10 cellular contexts compared by ENCODE assay signal in genomic region chr3:113552851-113553250, GRCh38. TPM values are rescaled to one million over a fixed set of nuclear protein-coding genes. Genes with fewer than 3 reads are reported as not detected.
DNase-seq lines count a peak whose midpoint lies in the region; ATAC-seq and TF ChIP-seq lines count a peak whose summit lies in the region.
"Had no signal": no experiment of that assay in that cellular context is flagged by ENCODE, and none has a peak within 500 bp of the region (broad histone marks: within the 10 kb centered on the region; RNA-seq: fewer than 3 reads in every experiment).

No MANE protein-coding gene starts in this region.

- DNase-seq in DMS 273 (lab: John Stamatoyannopoulos, UW; ENCODE audit: unreplicated experiment): peak; percentile 13
- no peak for DNase-seq in DMS 273 treated with DMSO at 0.1 percent for 48 hours (lab: John Stamatoyannopoulos, UW)
- DNase-seq in NCI-H69 (lab: John Stamatoyannopoulos, UW): peak; percentile 3
- no peak for DNase-seq in epithelial cell of proximal tubule (ENCODE audit: low read depth)
- DNase-seq in mesenteric fat pad (ENCODE audit: low spot score): no peak
- DNase-seq: activated CD8-positive, alpha-beta memory T cell treated with anti-CD3 and anti-CD28 coated beads, Interleukin-2, amount 50 U/mL, for 48 hours had no signal

- ATAC-seq in GM18505 (IDR thresholded peaks at IDR 0.05; ENCODE audit: unreplicated experiment) (peak; percentile 65), HG03108 (IDR thresholded peaks at IDR 0.05; ENCODE audit: unreplicated experiment) (no peak), HG03025 (IDR thresholded peaks at IDR 0.05; ENCODE audit: low FRiP score, unreplicated experiment) (no peak)

- no peak overlapping the region for H3K4me3 ChIP-seq in epithelial cell of proximal tubule (ENCODE audit: low read depth, low read length)

- TF ChIP-seq CTCF in epithelial cell of proximal tubule (conservative IDR thresholded peaks at IDR 0.05; ENCODE audit: low read depth, low read length): peak; percentile 14

- no peak for TF ChIP-seq POLR2A in GM18505 (IDR thresholded peaks at IDR 0.05; ENCODE audit: borderline replicate concordance, extremely low read depth, insufficient read depth, insufficient read length)

RNA-seq across cellular contexts. Expression of gene SIDT1, which starts 20.5 kb away (rescaled TPM):
- total RNA-seq in epithelial cell of proximal tubule (0.36 TPM in 1 of 2 replicates, not detected in the other), mesenteric fat pad (1.5 TPM)
- total RNA-seq: pulmonary artery endothelial cell had no signal

RNA-seq across cellular contexts. Expression of gene SPICE1, which starts 37.9 kb away (rescaled TPM):
- total RNA-seq in epithelial cell of proximal tubule: 15.0 and 18.7 TPM in 2 replicates
- total RNA-seq in mesenteric fat pad: 9.9 TPM

Comparison
In these comparisons a context has a peak if more than half of its experiments do, and no peak if none do; other contexts are left out.
1. DNase-seq: peak in DMS 273 (single experiment) and NCI-H69 (single experiment); none in DMS 273 treated with DMSO at 0.1 percent for 48 hours (single experiment), epithelial cell of proximal tubule (single experiment) and mesenteric fat pad (single experiment).